Comparison of ENCODE assay signal across 8 cellular contexts in the genomic region with DNA sequence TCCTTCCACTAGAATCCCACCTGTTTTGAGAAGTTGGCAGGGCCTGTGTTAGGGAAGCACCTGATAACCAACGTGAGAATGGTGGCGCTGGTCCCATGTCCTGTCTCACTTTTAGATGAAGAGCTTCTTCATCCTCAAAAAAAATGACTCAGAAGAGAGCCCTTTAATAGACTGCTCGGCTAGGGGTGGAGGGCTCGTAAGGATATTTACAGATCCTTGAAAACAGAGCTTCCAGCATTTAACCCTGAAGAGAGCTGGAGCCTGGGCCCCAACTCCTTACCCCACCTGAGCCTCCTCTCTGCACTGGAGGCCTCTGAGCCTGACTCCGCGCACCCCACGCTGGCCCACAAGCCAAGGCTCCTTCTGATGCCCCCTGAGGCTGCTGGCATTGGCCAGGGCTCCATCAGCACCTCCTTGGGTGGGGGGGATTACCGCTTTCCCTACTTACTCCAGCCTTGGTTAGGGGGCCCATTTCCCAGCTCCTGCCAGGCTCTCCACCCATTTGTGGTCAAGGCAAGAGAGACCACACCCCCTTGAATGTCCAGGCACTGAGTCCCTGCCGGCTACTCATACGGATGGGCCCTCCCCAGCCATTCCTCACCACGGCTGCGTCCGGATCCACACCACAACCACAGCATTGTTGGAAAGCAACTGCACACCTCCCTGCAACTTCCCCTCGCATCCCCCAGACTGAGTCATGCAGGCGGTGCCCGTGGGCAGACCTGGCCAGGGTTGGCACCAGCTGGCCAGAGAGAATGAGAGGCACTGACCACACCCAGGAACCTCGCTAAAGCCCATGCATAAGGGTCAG. TPM values are rescaled to one million over a fixed set of nuclear protein-coding genes. Genes with fewer than 3 reads are reported as not detected.
DNase-seq lines count a peak whose midpoint lies in the region; ATAC-seq, FAIRE-seq and TF ChIP-seq lines count a peak whose summit lies in the region.

No MANE protein-coding gene starts in this region.

- H3K9me3 Mint-ChIP-seq in progenitor cell of endocrine pancreas (ENCODE audit: low read depth): no peaks in the 10 kb centered on the region

- DNase-seq in GM12892 (ENCODE audit: insufficient read length) (peak; percentile 10), RWPE2 (ENCODE audit: low spot score) (peak; percentile 96), fibroblast of the aortic adventitia (ENCODE audit: low read depth) (peak; percentile 91), retinal pigment epithelial cell (ENCODE audit: low read depth) (peak; percentile 66), GM10266 (ENCODE audit: extremely low spot score) (no peak), NCI-H187 (lab: John Stamatoyannopoulos, UW) (no peak), progenitor cell of endocrine pancreas (ENCODE audit: low spot score, unreplicated experiment) (no peak)

- TF ChIP-seq POLR2A in GM12892 (IDR thresholded peaks at IDR 0.05; ENCODE audit: low read depth, low read length): no peak

- H3K27ac Mint-ChIP-seq in progenitor cell of endocrine pancreas: no peak overlapping the region

- no peaks in the 10 kb centered on the region for H3K36me3 ChIP-seq in RWPE2 (ENCODE audit: low read depth)

- H3K36me3 Mint-ChIP-seq in progenitor cell of endocrine pancreas (ENCODE audit: insufficient read depth): no peaks in the 10 kb centered on the region

- no peak for TF ChIP-seq CTCF in RWPE2 (IDR thresholded peaks at IDR 0.05; ENCODE audit: poor library complexity, severe bottlenecking)
- no peak for TF ChIP-seq CTCF in fibroblast of the aortic adventitia (IDR thresholded peaks at IDR 0.05; ENCODE audit: insufficient read depth, low read length)
- TF ChIP-seq CTCF in retinal pigment epithelial cell (conservative IDR thresholded peaks at IDR 0.05; ENCODE audit: low read depth, low read length): no peak
- TF ChIP-seq CTCF in GM10266 (IDR thresholded peaks at IDR 0.05; ENCODE audit: control insufficient read depth, insufficient read depth, low read depth, missing control alignments): no peak
- TF ChIP-seq CTCF in progenitor cell of endocrine pancreas (IDR thresholded peaks at IDR 0.05; ENCODE audit: unreplicated experiment): no peak

- H3K4me1 ChIP-seq in RWPE2 (ENCODE audit: insufficient read depth, poor library complexity, severe bottlenecking): peaks cover 22% of the 10 kb centered on the region

- H3K27me3 Mint-ChIP-seq in progenitor cell of endocrine pancreas: peaks cover 8% of the 10 kb centered on the region

- H3K4me3 Mint-ChIP-seq in progenitor cell of endocrine pancreas (ENCODE audit: low read depth): no peak overlapping the region

- no peaks in the 10 kb centered on the region for H3K27me3 ChIP-seq in RWPE2 (ENCODE audit: insufficient read depth, poor library complexity, severe bottlenecking)

- FAIRE-seq in GM12892 (lab: Jason Lieb, UNC): no peak

- ATAC-seq in RWPE2 (ENCODE audit: low read depth): peak; percentile 95
- ATAC-seq in GM19463 (IDR thresholded peaks at IDR 0.05; ENCODE audit: unreplicated experiment): no peak

- H3K4me3 ChIP-seq in RWPE2 (ENCODE audit: severe bottlenecking): no peak overlapping the region
- no peak overlapping the region for H3K4me3 ChIP-seq in fibroblast of the aortic adventitia (ENCODE audit: low read depth, low read length)
- H3K4me3 ChIP-seq in retinal pigment epithelial cell (ENCODE audit: low read length): no peak overlapping the region

- H3K27ac ChIP-seq in RWPE2 (ENCODE audit: poor library complexity, severe bottlenecking): peak overlapping the region; percentile 66

- no peaks in the 10 kb centered on the region for H3K4me1 Mint-ChIP-seq in progenitor cell of endocrine pancreas (ENCODE audit: low read depth)

- no peaks in the 10 kb centered on the region for H3K9me3 ChIP-seq in RWPE2 (ENCODE audit: severe bottlenecking)

RNA-seq across cellular contexts. Expression of gene LOXL1, which starts 30.2 kb away (rescaled TPM):
- polyA plus RNA-seq in GM12892 (2012; ENCODE audit: missing spikeins): not detected
- total RNA-seq in fibroblast of the aortic adventitia (ENCODE audit: low replicate concordance) (53.4 and 176 TPM in 2 replicates), progenitor cell of endocrine pancreas (17.1 and 17.4 TPM in 2 replicates)

RNA-seq across cellular contexts. Expression of gene STOML1, which starts 35.6 kb away (rescaled TPM):
- polyA plus RNA-seq in GM12892 (2012; ENCODE audit: missing spikeins): 5.9 TPM
- total RNA-seq in fibroblast of the aortic adventitia (ENCODE audit: low replicate concordance): 6.8 and 19.0 TPM in 2 replicates
- total RNA-seq in progenitor cell of endocrine pancreas: 8.0 and 8.7 TPM in 2 replicates

RNA-seq across cellular contexts. Expression of gene PML, which starts 38.0 kb away (rescaled TPM):
- polyA plus RNA-seq in GM12892 (2012; ENCODE audit: missing spikeins): 23.5 TPM
- total RNA-seq in fibroblast of the aortic adventitia (ENCODE audit: low replicate concordance) (29.3 and 31.9 TPM in 2 replicates), progenitor cell of endocrine pancreas (27.8 and 29.9 TPM in 2 replicates)

Comparison
In these comparisons a context has a peak if more than half of its experiments do, and no peak if none do; other contexts are left out.
1. DNase-seq: peak in GM12892 (single experiment), RWPE2 (single experiment), fibroblast of the aortic adventitia (single experiment) and retinal pigment epithelial cell (single experiment); none in GM10266 (single experiment), NCI-H187 (0 of 2) and progenitor cell of endocrine pancreas (single experiment).